9 cellular contexts compared by ENCODE assay signal in genomic region chr19:17389957-17390664, GRCh38. TPM values are rescaled to one million over a fixed set of nuclear protein-coding genes. Genes with fewer than 3 reads are reported as not detected.
A peak's percentile ranks its signal among the peaks of the same experiment; 100 is the strongest.
DNase-seq lines count a peak whose midpoint lies in the region; ATAC-seq and TF ChIP-seq lines count a peak whose summit lies in the region.
"Had no signal": no experiment of that assay in that cellular context is flagged by ENCODE, and none has a peak within 500 bp of the region (broad histone marks: within the 10 kb centered on the region; RNA-seq: fewer than 3 reads in every experiment).

No MANE protein-coding gene starts in this region.

- RAD21 ChIA-PET in HCT116 (lab: Charles Lee; ENCODE audit: low non-redundant PET in 1 of 2, low total read pairs in 2 of 2, uncharacterized antibody in 2 of 2, unreplicated experiment in 2 of 2), result no interaction called here

- no TSS peak for BruUV-seq in HCT116 (replicated peaks; lab: Mats Ljungman, UMichigan)

- intact Hi-C loops in HCT116 (cut with micrococcal nuclease), result no loop called here

- H3K4me2 ChIP-seq in HCT116 (ENCODE audit: low read length), result peak overlapping the region; percentile 75; the same call in 1 of the 2 replicates

- no peaks in the 10 kb centered on the region for H3K9me3 ChIP-seq in HCT116 (ENCODE audit: control insufficient read depth in 1 of 2, insufficient read depth in 1 of 2, low read depth in 1 of 2, low read length in 2 of 2)

- no peak overlapping the region for H3K9ac ChIP-seq in HCT116 (ENCODE audit: low read length)

- no peaks in the 10 kb centered on the region for H3K79me2 ChIP-seq in HCT116 (ENCODE audit: insufficient read depth, low read length)

- DNase-seq in HCT116 (ENCODE audit: low read depth, low spot score) (no peak), germinal center (ENCODE audit: low spot score) (peak; percentile 22), cerebellar cortex (ENCODE audit: low spot score) (no peak), hypothalamus (lab: John Stamatoyannopoulos, UW) (no peak), middle frontal gyrus (ENCODE audit: extremely low spot score, low spot score) (no peak)
- DNase-seq in activated CD4-positive, alpha-beta memory T cell treated with anti-CD3 and anti-CD28 coated beads, Interleukin-2, amount 10 ng/mL, durations not matched to agents 7 days and 5 days, result no peak

- peak overlapping the region; percentile 11; the same call in 1 of the 2 replicates for H3K27ac ChIP-seq in HCT116 (ENCODE audit: low read depth, low read length)
- H3K27ac ChIP-seq in skin epidermis, result peak overlapping the region in 7 of 21 experiments; percentile 17 to 69 (median 42)

- TF ChIP-seq POLR2A in HCT116 (IDR thresholded peaks at IDR 0.05; ENCODE audit: borderline replicate concordance, extremely low read depth, insufficient read depth, insufficient read length), result no peak

- H3K27me3 Mint-ChIP-seq in activated CD4-positive, alpha-beta memory T cell treated with anti-CD3 and anti-CD28 coated beads, Interleukin-2, amount 10 ng/mL, durations not matched to agents 7 days and 5 days, result peaks cover 27% of the 10 kb centered on the region

- H3K9me3 Mint-ChIP-seq in activated CD4-positive, alpha-beta memory T cell treated with anti-CD3 and anti-CD28 coated beads, Interleukin-2, amount 10 ng/mL, durations not matched to agents 7 days and 5 days, result no peaks in the 10 kb centered on the region

- peaks cover 22% of the 10 kb centered on the region for H3K4me1 Mint-ChIP-seq in activated CD4-positive, alpha-beta memory T cell treated with anti-CD3 and anti-CD28 coated beads, Interleukin-2, amount 10 ng/mL, durations not matched to agents 7 days and 5 days

- TF ChIP-seq RAD21 in HCT116 (IDR thresholded peaks at IDR 0.05; ENCODE audit: low read depth), result no peak

- H3K4me3 ChIP-seq in HCT116 (replicated peaks in 1 of 2; ENCODE audit: low read depth in 1 of 2, low read length in 2 of 2) (no peak overlapping the region), skin epidermis (peak overlapping the region; percentile 20 to 52 (median 35))

- H4K20me1 ChIP-seq in HCT116 (ENCODE audit: insufficient read depth), result no peaks in the 10 kb centered on the region

- H3K36me3 ChIP-seq in HCT116 (ENCODE audit: control insufficient read depth in 1 of 2, insufficient read depth in 2 of 2, low read length in 2 of 2), result no peaks in the 10 kb centered on the region

- POLR2A ChIA-PET in HCT116 (lab: Charles Lee), result no interaction called here
- POLR2A ChIA-PET in activated CD4-positive, alpha-beta memory T cell treated with anti-CD3 and anti-CD28 coated beads, Interleukin-2, amount 10 ng/mL, durations not matched to agents 7 days and 5 days (lab: Charles Lee), result interaction anchor here (1.4 to 2.5 kb wide), 2 partner anchors 10 to 15 kb away, joined by 5 to 14 read pairs; partner anchors contain the start of gene BST2

- ATAC-seq in HCT116 (no peak), GM19023 (IDR thresholded peaks at IDR 0.05; ENCODE audit: unreplicated experiment) (no peak)

- H3K27ac Mint-ChIP-seq in activated CD4-positive, alpha-beta memory T cell treated with anti-CD3 and anti-CD28 coated beads, Interleukin-2, amount 10 ng/mL, durations not matched to agents 7 days and 5 days, result no peak overlapping the region

- no peak for TF ChIP-seq CTCF in HCT116 (IDR thresholded peaks at IDR 0.05 in 2 of 3, conservative IDR thresholded peaks at IDR 0.05 in 1 of 3; ENCODE audit: borderline replicate concordance in 1 of 3, insufficient read depth in 1 of 3, low read depth in 2 of 3, low read length in 2 of 3)

- CTCF ChIA-PET in HCT116 (lab: Charles Lee), result interaction anchor here (1.0 to 1.1 kb wide), 2 partner anchors 29 to 76 kb away, joined by 3 read pairs; partner anchors contain the start of gene MVB12A
- CTCF ChIA-PET in activated CD4-positive, alpha-beta memory T cell treated with anti-CD3 and anti-CD28 coated beads, Interleukin-2, amount 10 ng/mL, durations not matched to agents 7 days and 5 days (lab: Charles Lee), result interaction anchor here (0.6 to 2.5 kb wide), 7 partner anchors 11 to 173 kb away, joined by 3 to 9 read pairs (median 7); partner anchors contain the start of genes BST2 and MVB12A

- H3K27me3 ChIP-seq in HCT116 (ENCODE audit: insufficient read depth, low read length), result no peaks in the 10 kb centered on the region

- peaks cover 6% of the 10 kb centered on the region for H3K36me3 Mint-ChIP-seq in activated CD4-positive, alpha-beta memory T cell treated with anti-CD3 and anti-CD28 coated beads, Interleukin-2, amount 10 ng/mL, durations not matched to agents 7 days and 5 days (ENCODE audit: low read depth)

- H3K4me1 ChIP-seq in HCT116 (ENCODE audit: control insufficient read depth in 1 of 2, insufficient read depth in 2 of 2, low read length in 2 of 2), result peaks cover 11 to 32% of the 10 kb centered on the region in 2 experiments

- no peaks in the 10 kb centered on the region for H3K9me2 ChIP-seq in HCT116 (ENCODE audit: insufficient read depth)

- H2AFZ ChIP-seq in HCT116 (ENCODE audit: low read depth, low read length, poor library complexity, severe bottlenecking), result no peak overlapping the region

- peak overlapping the region; percentile 76 for H3K4me3 Mint-ChIP-seq in activated CD4-positive, alpha-beta memory T cell treated with anti-CD3 and anti-CD28 coated beads, Interleukin-2, amount 10 ng/mL, durations not matched to agents 7 days and 5 days

TF ChIP-seq in HCT116, 20 proteins besides CTCF, POLR2A, EP300 and RAD21:
- no peak for TF ChIP-seq YY1 (IDR thresholded peaks at IDR 0.05; ENCODE audit: extremely low read depth, insufficient replicate concordance, low read depth, low read length)
- TF ChIP-seq EGR1 (IDR thresholded peaks at IDR 0.05; ENCODE audit: low read depth), result no peak
- TF ChIP-seq EZH2 (IDR thresholded peaks at IDR 0.05), result no peak
- TF ChIP-seq POLR2AphosphoS5 (IDR thresholded peaks at IDR 0.05; ENCODE audit: low read depth, low read length), result no peak
- no peak for TF ChIP-seq EZH2phosphoT487 (IDR thresholded peaks at IDR 0.05; ENCODE audit: borderline replicate concordance)
- TF ChIP-seq TCF7L2 (IDR thresholded peaks at IDR 0.05; ENCODE audit: borderline replicate concordance, extremely low read depth, insufficient read depth, insufficient read length), result no peak
- TF ChIP-seq JUND (IDR thresholded peaks at IDR 0.05), result no peak
- TF ChIP-seq REST (IDR thresholded peaks at IDR 0.05; ENCODE audit: low read depth), result no peak
- no peak for TF ChIP-seq SIN3A (IDR thresholded peaks at IDR 0.05; ENCODE audit: low read depth)
- no peak for TF ChIP-seq SRF (IDR thresholded peaks at IDR 0.05; ENCODE audit: low read depth)

RNA-seq across cellular contexts. Expression of gene CCDC194, which starts 3.9 kb away (rescaled TPM):
- total RNA-seq in HCT116 (2021; ENCODE audit: unreplicated experiment), result not detected
- polyA plus RNA-seq in HCT116 (2012), result 0.14 TPM in 1 of 2 replicates, not detected in the other
- 1 to 10 TPM; 4.9 to 7.0 TPM for total RNA-seq in activated CD4-positive, alpha-beta memory T cell treated with anti-CD3 and anti-CD28 coated beads, Interleukin-2, amount 10 ng/mL, durations not matched to agents 7 days and 5 days
- total RNA-seq: left cardiac atrium had no signal

RNA-seq across cellular contexts. Expression of gene PLVAP, which starts 13.0 kb away (rescaled TPM):
- total RNA-seq in HCT116 (2021; ENCODE audit: unreplicated experiment), result 0.47 TPM
- polyA plus RNA-seq in HCT116 (2012), result not detected in 2 replicates
- total RNA-seq in activated CD4-positive, alpha-beta memory T cell treated with anti-CD3 and anti-CD28 coated beads, Interleukin-2, amount 10 ng/mL, durations not matched to agents 7 days and 5 days, result not detected

RNA-seq across cellular contexts. Expression of gene BST2, which starts 15.3 kb away (rescaled TPM):
- 5.4 TPM for total RNA-seq in HCT116 (2021; ENCODE audit: unreplicated experiment)
- 2.6 and 3.6 TPM in 2 replicates for polyA plus RNA-seq in HCT116 (2012)
- 100 to 1,000 TPM; 288 to 301 TPM for total RNA-seq in activated CD4-positive, alpha-beta memory T cell treated with anti-CD3 and anti-CD28 coated beads, Interleukin-2, amount 10 ng/mL, durations not matched to agents 7 days and 5 days

RNA-seq across cellular contexts. Expression of gene MVB12A, which starts 29.7 kb away (rescaled TPM):
- total RNA-seq in HCT116 (2021; ENCODE audit: unreplicated experiment), result 91.7 TPM
- 86.6 and 101 TPM in 2 replicates for polyA plus RNA-seq in HCT116 (2012)
- total RNA-seq in activated CD4-positive, alpha-beta memory T cell treated with anti-CD3 and anti-CD28 coated beads, Interleukin-2, amount 10 ng/mL, durations not matched to agents 7 days and 5 days, result 10 to 100 TPM; 44.5 to 45.3 TPM

RNA-seq across cellular contexts. Expression of gene GTPBP3, which starts 52.8 kb away (rescaled TPM):
- total RNA-seq in HCT116 (2021; ENCODE audit: unreplicated experiment), result 73.0 TPM
- polyA plus RNA-seq in HCT116 (2012), result 36.5 and 41.5 TPM in 2 replicates
- 10 to 100 TPM; 30.2 to 34.2 TPM for total RNA-seq in activated CD4-positive, alpha-beta memory T cell treated with anti-CD3 and anti-CD28 coated beads, Interleukin-2, amount 10 ng/mL, durations not matched to agents 7 days and 5 days

Comparison
In these comparisons a context has a peak if more than half of its experiments do, and no peak if none do; other contexts are left out.
1. H3K4me3 ChIP-seq: peak in skin epidermis (7 of 7); none in HCT116 (0 of 2).
2. RNA of gene BST2, which starts 15.3 kb away (total RNA-seq): 288 to 301 TPM in activated CD4-positive, alpha-beta memory T cell treated with anti-CD3 and anti-CD28 coated beads, Interleukin-2, amount 10 ng/mL, durations not matched to agents 7 days and 5 days; 5.4 TPM in HCT116 (single experiment); every median in the first group is over 10 times any median in the second.